In genomic region chr7:2203551-2204300, GRCh38 we compare ENCODE assay signal across 13 cellular contexts. TPM values are rescaled to one million over a fixed set of nuclear protein-coding genes. Genes with fewer than 3 reads are reported as not detected.
DNase-seq lines count a peak whose midpoint lies in the region; ATAC-seq, FAIRE-seq and TF ChIP-seq lines count a peak whose summit lies in the region.
"Had no signal": no experiment of that assay in that cellular context is flagged by ENCODE, and none has a peak within 500 bp of the region (broad histone marks: within the 10 kb centered on the region; RNA-seq: fewer than 3 reads in every experiment).

No MANE protein-coding gene starts in this region.

- intact Hi-C loops in OCI-LY7 (cut with micrococcal nuclease; ENCODE audit: unreplicated experiment), result no loop called here
- intact Hi-C loops in left ventricle myocardium superior (cut with micrococcal nuclease), result no loop called here

- H3K36me3 ChIP-seq in OCI-LY7 (ENCODE audit: insufficient read depth, low read length) (peaks cover 65% of the 10 kb centered on the region), rectal smooth muscle tissue (ENCODE audit: control insufficient read depth, insufficient read depth, low read length) (peaks cover 9% of the 10 kb centered on the region)

- H3K27me3 ChIP-seq in rectal smooth muscle tissue (ENCODE audit: control insufficient read depth, insufficient read depth, low read length), result no peaks in the 10 kb centered on the region

- DNase-seq in GM12891 (ENCODE audit: insufficient read length, low spot score) (peak; percentile 8), OCI-LY7 (ENCODE audit: low spot score) (peak; percentile 20), left ventricle myocardium superior (no peak), amniotic stem cell (lab: John Stamatoyannopoulos, UW) (no peak), NCI-H2029 (lab: John Stamatoyannopoulos, UW) (no peak), AG20443 (ENCODE audit: low spot score) (no peak)
- DNase-seq: NCI-H187, PC-9 had no signal

- POLR2A ChIA-PET in OCI-LY7 (lab: Charles Lee), result interaction anchor here (0.7 kb wide), 1 partner anchor 308 kb away, joined by 3 read pairs; no protein-coding TSS in a partner anchor

- H3K4me1 ChIP-seq in OCI-LY7 (ENCODE audit: insufficient read depth, low read length, poor library complexity, severe bottlenecking) (peaks cover 10% of the 10 kb centered on the region), rectal smooth muscle tissue (ENCODE audit: control insufficient read depth, insufficient read depth, low read length) (peaks cover 18% of the 10 kb centered on the region)

- H3K27ac ChIP-seq in OCI-LY7 (ENCODE audit: low read depth, low read length, poor library complexity, severe bottlenecking), result no peak overlapping the region
- H3K27ac ChIP-seq in rectal smooth muscle tissue (ENCODE audit: low read depth, low read length), result peak overlapping the region; percentile 27
- H3K27ac ChIP-seq: PC-9, thoracic aorta had no signal

- H3K9me3 ChIP-seq in OCI-LY7 (ENCODE audit: low read length), result no peaks in the 10 kb centered on the region
- H3K9me3 ChIP-seq: thoracic aorta had no signal

- peak; percentile 84 for FAIRE-seq in GM12891 (lab: Jason Lieb, UNC)
- FAIRE-seq: endothelial cell of umbilical vein, TTC549 had no signal

- H3K79me2 ChIP-seq in OCI-LY7 (ENCODE audit: insufficient read depth, low read depth, low read length), result no peaks in the 10 kb centered on the region

- H3K9ac ChIP-seq in rectal smooth muscle tissue (ENCODE audit: low read length), result no peak overlapping the region

- no peak for TF ChIP-seq CTCF in OCI-LY7 (conservative IDR thresholded peaks at IDR 0.05; ENCODE audit: low read length)

- H4K20me1 ChIP-seq in OCI-LY7 (ENCODE audit: insufficient read depth, low read length), result no peaks in the 10 kb centered on the region

- BruUV-seq in OCI-LY7 (replicated peaks; lab: Mats Ljungman, UMichigan), result no TSS peak

- H3K9me2 ChIP-seq in OCI-LY7 (ENCODE audit: insufficient read depth, low read length), result no peaks in the 10 kb centered on the region

- CTCF ChIA-PET in OCI-LY7 (lab: Charles Lee; ENCODE audit: unreplicated experiment), result no interaction called here

- no peak for TF ChIP-seq POLR2A in GM12891 (IDR thresholded peaks at IDR 0.05; ENCODE audit: low read depth, low read length)

- peak overlapping the region; percentile 22; the same call in 1 of the 2 replicates for H3K4me2 ChIP-seq in OCI-LY7 (ENCODE audit: low read length)
- H3K4me2 ChIP-seq: PC-9 had no signal

- ATAC-seq in left ventricle myocardium superior (peak; percentile 42), GM18519 (IDR thresholded peaks at IDR 0.05; ENCODE audit: low FRiP score, unreplicated experiment) (no peak)

- no peak overlapping the region for H2AFZ ChIP-seq in OCI-LY7 (ENCODE audit: low read length)
- H2AFZ ChIP-seq: PC-9 had no signal

- H3K4me3 ChIP-seq in OCI-LY7 (ENCODE audit: low read depth, low read length, poor library complexity, severe bottlenecking), result no peak overlapping the region
- no peak overlapping the region for H3K4me3 ChIP-seq in rectal smooth muscle tissue (ENCODE audit: low read length)
- H3K4me3 ChIP-seq: PC-9, thoracic aorta had no signal

TF ChIP-seq in GM12891, 5 proteins besides CTCF, POLR2A, EP300 and RAD21:
- TF ChIP-seq TAF1 (IDR thresholded peaks at IDR 0.05; ENCODE audit: low read depth, low read length) (no peak), POU2F2 (IDR thresholded peaks at IDR 0.05; ENCODE audit: low read depth, low read length) (peak; percentile 64; the same call in 1 of the 2 replicates), PAX5 (IDR thresholded peaks at IDR 0.05; ENCODE audit: insufficient read depth, low read length, severe bottlenecking) (no peak)

RNA-seq across cellular contexts. Expression of gene MAD1L1, which starts 29.0 kb away (rescaled TPM):
- 90.5 TPM for polyA plus RNA-seq in GM12891 (2012; ENCODE audit: low read depth, missing spikeins)
- 65.3 and 125 TPM in 2 replicates for total RNA-seq in OCI-LY7 (2014; rRNA removed; shearing (Covaris generic))
- total RNA-seq in OCI-LY7 (2022), result 58.3 and 60.9 TPM in 2 replicates
- total RNA-seq in left ventricle myocardium superior, result 19.1 TPM

RNA-seq across cellular contexts. Expression of gene MRM2, which starts 38.3 kb away (rescaled TPM):
- 44.2 TPM for polyA plus RNA-seq in GM12891 (2012; ENCODE audit: low read depth, missing spikeins)
- total RNA-seq in OCI-LY7 (2014; rRNA removed; shearing (Covaris generic)), result 45.1 and 49.3 TPM in 2 replicates
- total RNA-seq in OCI-LY7 (2022) (45.1 and 52.3 TPM in 2 replicates), left ventricle myocardium superior (23.5 TPM)

RNA-seq across cellular contexts. Expression of gene NUDT1, which starts 38.3 kb away (rescaled TPM):
- polyA plus RNA-seq in GM12891 (2012; ENCODE audit: low read depth, missing spikeins), result 56.5 TPM
- total RNA-seq in OCI-LY7 (2014; rRNA removed; shearing (Covaris generic)), result 117 and 124 TPM in 2 replicates
- 78.2 and 88.4 TPM in 2 replicates for total RNA-seq in OCI-LY7 (2022)
- total RNA-seq in left ventricle myocardium superior, result 13.2 TPM

Comparison
In these comparisons a context has a peak if more than half of its experiments do, and no peak if none do; other contexts are left out.
1. DNase-seq: peak in GM12891 (single experiment) and OCI-LY7 (single experiment); none in left ventricle myocardium superior (single experiment), amniotic stem cell (single experiment), NCI-H2029 (single experiment) and AG20443 (single experiment).